In genomic region chr15:33215941-33216872, GRCh38 we compare ENCODE assay signal across 9 cellular contexts. TPM values are rescaled to one million over a fixed set of nuclear protein-coding genes. Genes with fewer than 3 reads are reported as not detected.
A peak's percentile ranks its signal among the peaks of the same experiment; 100 is the strongest.
DNase-seq lines count a peak whose midpoint lies in the region; ATAC-seq and TF ChIP-seq lines count a peak whose summit lies in the region.
"Had no signal": no experiment of that assay in that cellular context is flagged by ENCODE, and none has a peak within 500 bp of the region (broad histone marks: within the 10 kb centered on the region; RNA-seq: fewer than 3 reads in every experiment).

No MANE protein-coding gene starts in this region.

- no peak overlapping the region for H3K4me3 Mint-ChIP-seq in activated naive CD8-positive, alpha-beta T cell treated with anti-CD3 and anti-CD28 coated beads, Interleukin-2, amount 50 U/mL, for 24 hours
- H3K4me3 Mint-ChIP-seq: memory B cell had no signal

- no peak overlapping the region for H3K27ac Mint-ChIP-seq in activated naive CD8-positive, alpha-beta T cell treated with anti-CD3 and anti-CD28 coated beads, Interleukin-2, amount 50 U/mL, for 24 hours
- H3K27ac Mint-ChIP-seq: memory B cell had no signal

- no peak for TF ChIP-seq POLR2A in transverse colon (IDR thresholded peaks at IDR 0.05)

- H3K9me3 Mint-ChIP-seq in activated naive CD8-positive, alpha-beta T cell treated with anti-CD3 and anti-CD28 coated beads, Interleukin-2, amount 50 U/mL, for 24 hours: no peaks in the 10 kb centered on the region
- H3K9me3 Mint-ChIP-seq: memory B cell had no signal

- in situ Hi-C loops in transverse colon (cut with MboI; ENCODE audit: low pct_ligation_motif_present in 1 of 4, low pct_unique_long_range_greater_than_20kb in 1 of 4, low sequenced_read_pairs in 3 of 4): no loop called here

- intact Hi-C loops in Right ventricle myocardium inferior (cut with DNase I) (loop anchor here (10.0 kb wide), 1 partner anchor 131 kb away; no protein-coding TSS in a partner anchor), PC-9 (cut with micrococcal nuclease; ENCODE audit: unreplicated experiment) (no loop called here), transverse colon (cut with DNase I; ENCODE audit: low total_unique reads) (no loop called here)

- no peak overlapping the region for H3K27ac ChIP-seq in cardiac muscle cell
- no peak overlapping the region for H3K27ac ChIP-seq in PC-9
- H3K27ac ChIP-seq in transverse colon: no peak overlapping the region

- H3K4me1 ChIP-seq in cardiac muscle cell (ENCODE audit: low read depth): peaks cover 5% of the 10 kb centered on the region
- H3K4me1 ChIP-seq in PC-9 (replicated peaks; ENCODE audit: insufficient read depth): no peaks in the 10 kb centered on the region
- peaks cover 0 to 7% (median 2%) of the 10 kb centered on the region in 4 donors for H3K4me1 ChIP-seq in transverse colon

- H3K4me3 ChIP-seq in cardiac muscle cell: no peak overlapping the region
- H3K4me3 ChIP-seq in PC-9: no peak overlapping the region
- no peak overlapping the region for H3K4me3 ChIP-seq in fibroblast of mammary gland (ENCODE audit: control insufficient read depth, low read depth, low read length)
- no peak overlapping the region for H3K4me3 ChIP-seq in transverse colon

- POLR2A ChIA-PET in PC-9 (lab: Charles Lee; ENCODE audit: unreplicated experiment): no interaction called here

- H3K27me3 ChIP-seq in cardiac muscle cell (no peaks in the 10 kb centered on the region), PC-9 (ENCODE audit: insufficient read depth, low read depth) (no peaks in the 10 kb centered on the region), transverse colon (no peaks in the 10 kb centered on the region)

- H3K27me3 Mint-ChIP-seq in activated naive CD8-positive, alpha-beta T cell treated with anti-CD3 and anti-CD28 coated beads, Interleukin-2, amount 50 U/mL, for 24 hours: no peaks in the 10 kb centered on the region

- H3K4me2 ChIP-seq in PC-9: no peak overlapping the region

- H3K79me2 ChIP-seq in PC-9 (ENCODE audit: low read depth): no peaks in the 10 kb centered on the region

- H4K20me1 ChIP-seq in PC-9 (ENCODE audit: insufficient read depth): no peaks in the 10 kb centered on the region

- TF ChIP-seq CTCF in cardiac muscle cell (IDR thresholded peaks at IDR 0.05; ENCODE audit: low read depth, low read length) (peak; percentile 63), PC-9 (conservative IDR thresholded peaks at IDR 0.05) (peak; percentile 58), fibroblast of mammary gland (conservative IDR thresholded peaks at IDR 0.05; ENCODE audit: control insufficient read depth, insufficient read depth, low read depth, low read length) (peak; percentile 77), transverse colon (IDR thresholded peaks at IDR 0.05) (peak in 4 of 5 experiments; percentile 37 to 52 (median 42))

- WGBS in transverse colon (ENCODE audit: low coverage in 1 of 2), 2 donors: 93 to 100% methylated on average over 1 to 3 of the region's 3 CpGs

- H3K4me1 Mint-ChIP-seq in activated naive CD8-positive, alpha-beta T cell treated with anti-CD3 and anti-CD28 coated beads, Interleukin-2, amount 50 U/mL, for 24 hours: no peaks in the 10 kb centered on the region
- H3K4me1 Mint-ChIP-seq: memory B cell had no signal

- no peak for TF ChIP-seq EP300 in transverse colon (IDR thresholded peaks at IDR 0.05; ENCODE audit: low read depth)

- H3F3A ChIP-seq in PC-9 (ENCODE audit: insufficient read depth, low read depth): no peaks in the 10 kb centered on the region; the same call in 1 of the 2 replicates

- H3K36me3 Mint-ChIP-seq in activated naive CD8-positive, alpha-beta T cell treated with anti-CD3 and anti-CD28 coated beads, Interleukin-2, amount 50 U/mL, for 24 hours (ENCODE audit: low read depth): no peaks in the 10 kb centered on the region
- H3K36me3 Mint-ChIP-seq: memory B cell had no signal

- no peak for ATAC-seq in Right ventricle myocardium inferior
- no peak for ATAC-seq in activated naive CD8-positive, alpha-beta T cell treated with anti-CD3 and anti-CD28 coated beads, Interleukin-2, amount 50 U/mL, for 24 hours

- BruUV-seq in PC-9 (replicated peaks; lab: Mats Ljungman, UMichigan): no TSS peak

- H3K9me2 ChIP-seq in PC-9 (ENCODE audit: insufficient read depth): no peaks in the 10 kb centered on the region

- H3K36me3 ChIP-seq in cardiac muscle cell (no peaks in the 10 kb centered on the region), PC-9 (ENCODE audit: low read depth) (no peaks in the 10 kb centered on the region), transverse colon (no peaks in the 10 kb centered on the region)

- DNase-seq in cardiac muscle cell (ENCODE audit: low read depth in 1 of 2, low spot score in 1 of 2) (peak; percentile 20 to 50), Right ventricle myocardium inferior (ENCODE audit: missing footprints) (no peak), PC-9 (peak in 1 of 2 experiments; percentile 42), fibroblast of mammary gland (ENCODE audit: low read depth) (peak; percentile 41), transverse colon (no peak), NCI-H446 treated with DMSO at 0.1 percent for 48 hours (lab: John Stamatoyannopoulos, UW) (no peak), inferior parietal cortex (ENCODE audit: extremely low spot score) (no peak)
- DNase-seq in activated naive CD8-positive, alpha-beta T cell treated with anti-CD3 and anti-CD28 coated beads, Interleukin-2, amount 50 U/mL, for 24 hours: no peak

- no peaks in the 10 kb centered on the region for H3K9me3 ChIP-seq in cardiac muscle cell (ENCODE audit: low read depth)
- no peaks in the 10 kb centered on the region for H3K9me3 ChIP-seq in PC-9 (ENCODE audit: insufficient read depth, low read depth)
- no peaks in the 10 kb centered on the region for H3K9me3 ChIP-seq in transverse colon

- H2AFZ ChIP-seq in PC-9: no peak overlapping the region

- CTCF ChIA-PET in PC-9 (lab: Charles Lee): interaction anchor here (0.5 to 1.0 kb wide), 2 partner anchors 9 to 479 kb away, joined by 3 to 4 read pairs; no protein-coding TSS in a partner anchor

RNA-seq across cellular contexts. Expression of gene FMN1, which starts 21.7 kb away (rescaled TPM):
- total RNA-seq in cardiac muscle cell: 1.8 and 3.3 TPM in 2 replicates
- polyA plus RNA-seq in cardiac muscle cell: 0.53 and 0.77 TPM in 2 replicates
- total RNA-seq in Right ventricle myocardium inferior: 3.3 TPM
- total RNA-seq in PC-9 (2021): 19.6 and 25.8 TPM in 2 replicates
- total RNA-seq in transverse colon: 100 to 1,000 TPM in 1 of 4 donors, 10 to 100 TPM in 3; 32.6 to 102 (median 63.0) TPM

Comparison
In these comparisons a context has a peak if more than half of its experiments do, and no peak if none do; other contexts are left out.
1. DNase-seq: peak in cardiac muscle cell (2 of 2) and fibroblast of mammary gland (single experiment); none in Right ventricle myocardium inferior (single experiment), transverse colon (single experiment), NCI-H446 treated with DMSO at 0.1 percent for 48 hours (single experiment), inferior parietal cortex (single experiment) and activated naive CD8-positive, alpha-beta T cell treated with anti-CD3 and anti-CD28 coated beads, Interleukin-2, amount 50 U/mL, for 24 hours (single experiment).
2. Peak in every context shown above with its lines, with median percentiles within 50 percentile points of each other: CTCF ChIP-seq.